Comparison of ENCODE assay signal across 19 cellular contexts in the genomic region with DNA sequence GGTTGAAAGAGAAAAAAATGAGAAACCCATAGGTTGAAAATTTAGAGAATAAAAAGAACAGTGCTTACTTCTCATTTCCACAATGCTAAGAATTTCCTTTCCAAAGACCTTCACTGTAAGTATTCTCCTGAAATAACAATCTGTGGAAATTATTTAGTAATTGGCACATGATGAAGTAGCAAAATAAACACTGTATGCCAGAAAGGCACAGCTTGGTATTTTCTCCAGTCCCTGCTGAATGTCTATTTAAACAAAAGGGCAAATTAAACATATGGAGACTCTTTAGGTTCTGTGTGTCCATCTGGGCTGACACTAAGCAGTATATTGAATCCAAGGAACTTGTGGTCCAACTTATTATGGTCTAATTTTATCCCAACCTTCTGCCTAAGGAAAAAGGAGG. TPM values are rescaled to one million over a fixed set of nuclear protein-coding genes. Genes with fewer than 3 reads are reported as not detected.
A peak's percentile ranks its signal among the peaks of the same experiment; 100 is the strongest.
DNase-seq lines count a peak whose midpoint lies in the region; ATAC-seq and TF ChIP-seq lines count a peak whose summit lies in the region.
"Had no signal": no experiment of that assay in that cellular context is flagged by ENCODE, and none has a peak within 500 bp of the region (broad histone marks: within the 10 kb centered on the region; RNA-seq: fewer than 3 reads in every experiment).

No MANE protein-coding gene starts in this region.

- H3K4me1 Mint-ChIP-seq in HFFc6 (ENCODE audit: low read depth) = peaks cover 38% of the 10 kb centered on the region
- H3K4me1 Mint-ChIP-seq: neural progenitor cell had no signal

- H3K4me1 ChIP-seq in gastrocnemius medialis = peaks cover 27 to 37% of the 10 kb centered on the region in 2 donors
- H3K4me1 ChIP-seq: neural progenitor cell had no signal

- no peak for DNase-seq in HFFc6
- no peak for DNase-seq in SK-N-MC (ENCODE audit: low read depth, low spot score)
- DNase-seq in fibroblast of gingiva (ENCODE audit: low read depth) = peak; percentile 71
- no peak for DNase-seq in gastrocnemius medialis
- DNase-seq: activated effector memory CD4-positive, alpha-beta T cell treated with anti-CD3 and anti-CD28 coated beads, Interleukin-2, amount 50 U/mL, for 16 hours; aorta; effector CD8-positive, alpha-beta T cell; NCI-H1092; NCI-H2227 treated with DMSO at 0.1 percent for 48 hours; stimulated activated naive B cell treated with anti-CD40 and anti-IgM and Interleukin-4, amounts not matched to agents 10 μg/mL and 1 μg/mL and 100 μg/mL, for 72 hours; SW 1271 had no signal

- in situ Hi-C loops in gastrocnemius medialis (cut with MboI; ENCODE audit: low sequenced_read_pairs in 4 of 4) = loop anchor here in 1 of 4 donors (25.0 kb wide), 2 partner anchors 169 to 1206 kb away; no protein-coding TSS in a partner anchor

- no peak for TF ChIP-seq POLR2A in gastrocnemius medialis (IDR thresholded peaks at IDR 0.05)

- no peaks in the 10 kb centered on the region for H3K27me3 ChIP-seq in gastrocnemius medialis
- H3K27me3 ChIP-seq: neural progenitor cell had no signal

- intact Hi-C loops in gastrocnemius medialis (cut with DNase I; ENCODE audit: low total_unique reads) = no loop called here

- peaks cover 41% of the 10 kb centered on the region for H3K36me3 Mint-ChIP-seq in HFFc6 (ENCODE audit: low read depth)

- no peak overlapping the region for H3K4me3 ChIP-seq in SK-N-MC
- no peak overlapping the region for H3K4me3 ChIP-seq in gastrocnemius medialis
- H3K4me3 ChIP-seq: HAP-1, neural progenitor cell had no signal

- peak overlapping the region; percentile 82 for H3K27ac Mint-ChIP-seq in HFFc6
- H3K27ac Mint-ChIP-seq: CD14-positive monocyte, neural progenitor cell had no signal

- H3K36me3 ChIP-seq in SK-N-MC (ENCODE audit: insufficient read depth, low read length) (peaks cover 73% of the 10 kb centered on the region), gastrocnemius medialis (peaks cover 0 to 36% of the 10 kb centered on the region in 2 donors)

- no peak overlapping the region for H3K9ac ChIP-seq in SK-N-MC (ENCODE audit: insufficient read length)
- H3K9ac ChIP-seq: neural progenitor cell had no signal

- H3K27me3 Mint-ChIP-seq in HFFc6 (ENCODE audit: insufficient read depth) = no peaks in the 10 kb centered on the region
- H3K27me3 Mint-ChIP-seq: stimulated activated naive B cell treated with anti-CD40 and anti-IgM and Interleukin-4, amounts not matched to agents 10 μg/mL and 1 μg/mL and 100 μg/mL, for 72 hours had no signal

- H3K27ac ChIP-seq in SK-N-MC = peak overlapping the region; percentile 98
- peak overlapping the region; percentile 35 to 61 (median 45) for H3K27ac ChIP-seq in gastrocnemius medialis
- H3K27ac ChIP-seq: neural progenitor cell had no signal

- H3K9me3 Mint-ChIP-seq in HFFc6 = no peaks in the 10 kb centered on the region
- H3K9me3 Mint-ChIP-seq: neural progenitor cell had no signal

- TF ChIP-seq CTCF in HFFc6 (IDR thresholded peaks at IDR 0.05) = no peak
- TF ChIP-seq CTCF in gastrocnemius medialis (IDR thresholded peaks at IDR 0.05 in 4 of 5, conservative IDR thresholded peaks at IDR 0.05 in 1 of 5) = no peak

- ATAC-seq in gastrocnemius medialis = no peak
- no peak for ATAC-seq in HG02981 (IDR thresholded peaks at IDR 0.05; ENCODE audit: unreplicated experiment)
- ATAC-seq in GM21737 (IDR thresholded peaks at IDR 0.05; ENCODE audit: unreplicated experiment) = no peak
- no peak for ATAC-seq in HG03571 (IDR thresholded peaks at IDR 0.05; ENCODE audit: unreplicated experiment)
- ATAC-seq: HepG2; stimulated activated naive B cell treated with anti-CD40 and anti-IgM and Interleukin-4, amounts not matched to agents 10 μg/mL and 1 μg/mL and 100 μg/mL, for 72 hours had no signal

- peaks cover 6% of the 10 kb centered on the region for H3K9me3 ChIP-seq in SK-N-MC (ENCODE audit: low read depth, low read length)
- no peaks in the 10 kb centered on the region for H3K9me3 ChIP-seq in gastrocnemius medialis

- no peak overlapping the region for H3K4me3 Mint-ChIP-seq in HFFc6
- H3K4me3 Mint-ChIP-seq: CD14-positive monocyte; neural progenitor cell; stimulated activated naive B cell treated with anti-CD40 and anti-IgM and Interleukin-4, amounts not matched to agents 10 μg/mL and 1 μg/mL and 100 μg/mL, for 72 hours had no signal

RNA-seq across cellular contexts. Expression of a gene that starts 46.1 kb away (rescaled TPM):
- total RNA-seq in HFFc6 (2021; fragmentation: NEBNext Ultra II Directional; extraction: Animal tissue kit (Norgen Biotek cat#: 25700)) = not detected
- total RNA-seq in gastrocnemius medialis = not detected
- total RNA-seq: aorta, frontal cortex, HepG2 had no signal

RNA-seq across cellular contexts. Expression of a gene that starts 57.7 kb away (rescaled TPM):
- 10 to 100 TPM; 51.5 to 65.9 (median 58.8) TPM for total RNA-seq in HFFc6 (2021; fragmentation: NEBNext Ultra II Directional; extraction: Animal tissue kit (Norgen Biotek cat#: 25700))
- 10 to 100 TPM; 14.2 to 21.8 (median 18.1) TPM for total RNA-seq in gastrocnemius medialis
